Comparison of ENCODE assay signal across 1 cellular context in the genomic region with DNA sequence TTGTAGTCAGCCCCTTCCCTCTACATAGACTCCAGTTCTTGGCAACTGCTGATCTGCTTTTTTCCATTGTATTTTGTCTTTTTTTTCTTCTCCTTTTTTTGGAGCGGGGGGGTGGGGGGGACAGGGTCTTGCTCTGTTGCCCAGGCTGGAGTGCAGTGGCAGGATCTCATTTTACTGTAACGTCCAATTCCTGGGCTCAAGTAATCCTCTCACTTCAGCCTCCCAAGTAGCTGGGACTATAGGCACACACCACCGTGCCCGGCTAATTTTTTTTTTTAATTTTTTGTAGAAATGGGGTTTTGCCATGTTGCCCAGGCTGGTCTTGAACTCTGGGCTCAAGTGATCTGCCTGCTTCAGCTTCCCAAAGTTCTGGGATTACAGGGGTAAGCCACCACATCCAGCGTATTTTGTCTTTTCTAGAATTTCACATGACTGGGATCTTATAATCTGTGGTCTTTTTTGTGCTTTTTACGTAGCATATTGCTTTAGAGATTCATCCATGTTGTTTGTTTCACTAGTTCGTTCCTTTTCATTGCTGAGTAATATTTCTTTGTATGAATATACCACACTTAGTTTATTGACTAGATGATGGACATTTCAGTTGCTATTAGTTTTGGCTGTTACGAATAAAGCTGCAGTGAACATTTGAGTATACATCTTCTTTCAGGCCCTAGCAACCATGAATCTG.
TF ChIP-seq lines count a peak whose summit lies in the region.

No MANE protein-coding gene starts in this region.

TF ChIP-seq in HEK293, 187 proteins besides CTCF, POLR2A, EP300 and RAD21:
- TF ChIP-seq, protein P1, sequence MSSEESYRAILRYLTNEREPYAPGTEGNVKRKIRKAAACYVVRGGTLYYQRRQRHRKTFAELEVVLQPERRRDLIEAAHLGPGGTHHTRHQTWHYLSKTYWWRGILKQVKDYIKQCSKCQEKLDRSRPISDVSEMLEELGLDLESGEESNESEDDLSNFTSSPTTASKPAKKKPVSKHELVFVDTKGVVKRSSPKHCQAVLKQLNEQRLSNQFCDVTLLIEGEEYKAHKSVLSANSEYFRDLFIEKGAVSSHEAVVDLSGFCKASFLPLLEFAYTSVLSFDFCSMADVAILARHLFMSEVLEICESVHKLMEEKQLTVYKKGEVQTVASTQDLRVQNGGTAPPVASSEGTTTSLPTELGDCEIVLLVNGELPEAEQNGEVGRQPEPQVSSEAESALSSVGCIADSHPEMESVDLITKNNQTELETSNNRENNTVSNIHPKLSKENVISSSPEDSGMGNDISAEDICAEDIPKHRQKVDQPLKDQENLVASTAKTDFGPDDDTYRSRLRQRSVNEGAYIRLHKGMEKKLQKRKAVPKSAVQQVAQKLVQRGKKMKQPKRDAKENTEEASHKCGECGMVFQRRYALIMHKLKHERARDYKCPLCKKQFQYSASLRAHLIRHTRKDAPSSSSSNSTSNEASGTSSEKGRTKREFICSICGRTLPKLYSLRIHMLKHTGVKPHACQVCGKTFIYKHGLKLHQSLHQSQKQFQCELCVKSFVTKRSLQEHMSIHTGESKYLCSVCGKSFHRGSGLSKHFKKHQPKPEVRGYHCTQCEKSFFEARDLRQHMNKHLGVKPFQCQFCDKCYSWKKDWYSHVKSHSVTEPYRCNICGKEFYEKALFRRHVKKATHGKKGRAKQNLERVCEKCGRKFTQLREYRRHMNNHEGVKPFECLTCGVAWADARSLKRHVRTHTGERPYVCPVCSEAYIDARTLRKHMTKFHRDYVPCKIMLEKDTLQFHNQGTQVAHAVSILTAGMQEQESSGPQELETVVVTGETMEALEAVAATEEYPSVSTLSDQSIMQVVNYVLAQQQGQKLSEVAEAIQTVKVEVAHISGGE (tag by site-specific recombination; conservative IDR thresholded peaks at IDR 0.05; ENCODE audit: low read depth) = no peak
- TF ChIP-seq ZNF146 (tag by site-specific recombination; IDR thresholded peaks at IDR 0.05) = peak; percentile 59
